Comparison of ENCODE assay signal across 7 cellular contexts in genomic region chr13:104198811-104199210, GRCh38.
"Had no signal": no experiment of that assay in that cellular context is flagged by ENCODE, and none has a peak within 500 bp of the region (broad histone marks: within the 10 kb centered on the region; RNA-seq: fewer than 3 reads in every experiment).

No MANE protein-coding gene starts in this region.

- H3K9me3 ChIP-seq: HAP-1 had no signal

- H2AFZ ChIP-seq: GM23248 had no signal

- H3K36me3 Mint-ChIP-seq: IgD-negative memory B cell had no signal

- DNase-seq: GM23248, GOT3, HFFc6, KBM-7 had no signal

- H3K27ac Mint-ChIP-seq: HFFc6, IgD-negative memory B cell had no signal

- H3K4me1 Mint-ChIP-seq: IgD-negative memory B cell had no signal

- H3K27ac ChIP-seq: GM23248, HL-60 had no signal

- H3K4me1 ChIP-seq: HAP-1 had no signal

- H3K9ac ChIP-seq: GM23248 had no signal

- H3K36me3 ChIP-seq: HAP-1 had no signal

- H3K4me3 Mint-ChIP-seq: HFFc6, IgD-negative memory B cell had no signal

- H3K27me3 Mint-ChIP-seq: IgD-negative memory B cell had no signal

- H3K4me3 ChIP-seq: GM23248, HAP-1 had no signal
